ENCODE assay signal across 9 cellular contexts in genomic region chr2:157420771-157421323, GRCh38. TPM values are rescaled to one million over a fixed set of nuclear protein-coding genes. Genes with fewer than 3 reads are reported as not detected.
DNase-seq lines count a peak whose midpoint lies in the region; ATAC-seq lines count a peak whose summit lies in the region.
"Had no signal": no experiment of that assay in that cellular context is flagged by ENCODE, and none has a peak within 500 bp of the region (broad histone marks: within the 10 kb centered on the region; RNA-seq: fewer than 3 reads in every experiment).

No MANE protein-coding gene starts in this region.

- H3K36me3 Mint-ChIP-seq in activated CD8-positive, alpha-beta T cell treated with anti-CD3 and anti-CD28 coated beads, Interleukin-2, amount 10 ng/mL, durations not matched to agents 7 days and 5 days (ENCODE audit: low read depth): peaks cover 80% of the 10 kb centered on the region
- H3K36me3 Mint-ChIP-seq in natural killer cell treated with Interleukin-12 subunit alpha and Interleukin-12 subunit beta and Interleukin-15 and Interleukin-18, amount 100 ng/mL, for 72 hours: peaks cover 75% of the 10 kb centered on the region

- H3K4me1 Mint-ChIP-seq in activated CD8-positive, alpha-beta T cell treated with anti-CD3 and anti-CD28 coated beads, Interleukin-2, amount 10 ng/mL, durations not matched to agents 7 days and 5 days (ENCODE audit: low read depth): peaks cover 75% of the 10 kb centered on the region
- peaks cover 65 to 78% of the 10 kb centered on the region in 2 donors for H3K4me1 Mint-ChIP-seq in natural killer cell treated with Interleukin-12 subunit alpha and Interleukin-12 subunit beta and Interleukin-15 and Interleukin-18, amount 100 ng/mL, for 72 hours (ENCODE audit: low read depth in 2 of 2)

- peak overlapping the region; percentile 81 for H3K27ac Mint-ChIP-seq in activated CD8-positive, alpha-beta T cell treated with anti-CD3 and anti-CD28 coated beads, Interleukin-2, amount 10 ng/mL, durations not matched to agents 7 days and 5 days
- peak overlapping the region; percentile 99 for H3K27ac Mint-ChIP-seq in natural killer cell treated with Interleukin-12 subunit alpha and Interleukin-12 subunit beta and Interleukin-15 and Interleukin-18, amount 100 ng/mL, for 72 hours

- ATAC-seq in GM18867 (IDR thresholded peaks at IDR 0.05; ENCODE audit: unreplicated experiment) (peak; percentile 41), HG03103 (IDR thresholded peaks at IDR 0.05; ENCODE audit: low read depth, unreplicated experiment) (peak; percentile 55), GM19324 (IDR thresholded peaks at IDR 0.05; ENCODE audit: low FRiP score, unreplicated experiment) (no peak), GM21528 (IDR thresholded peaks at IDR 0.05; ENCODE audit: low FRiP score, unreplicated experiment) (no peak)
- ATAC-seq in activated CD8-positive, alpha-beta T cell treated with anti-CD3 and anti-CD28 coated beads, Interleukin-2, amount 10 ng/mL, durations not matched to agents 7 days and 5 days: peak; percentile 10
- ATAC-seq in natural killer cell treated with Interleukin-12 subunit alpha and Interleukin-12 subunit beta and Interleukin-15 and Interleukin-18, amount 100 ng/mL, for 72 hours: peak; percentile 80 to 83

- POLR2A ChIA-PET in activated CD8-positive, alpha-beta T cell treated with anti-CD3 and anti-CD28 coated beads, Interleukin-2, amount 10 ng/mL, durations not matched to agents 7 days and 5 days (lab: Charles Lee): interaction anchor here (0.7 to 7.0 kb wide), 9 partner anchors 10 to 93 kb away, joined by 3 to 144 read pairs (median 6); partner anchors contain the start of gene CYTIP

- CTCF ChIA-PET in activated CD8-positive, alpha-beta T cell treated with anti-CD3 and anti-CD28 coated beads, Interleukin-2, amount 10 ng/mL, durations not matched to agents 7 days and 5 days (lab: Charles Lee): interaction anchor here (0.6 to 5.8 kb wide), 11 partner anchors 12 to 118 kb away, joined by 3 to 65 read pairs (median 5); partner anchors contain the start of gene ERMN

- H3K9me3 Mint-ChIP-seq in activated CD8-positive, alpha-beta T cell treated with anti-CD3 and anti-CD28 coated beads, Interleukin-2, amount 10 ng/mL, durations not matched to agents 7 days and 5 days (ENCODE audit: insufficient read depth): no peaks in the 10 kb centered on the region
- H3K9me3 Mint-ChIP-seq in natural killer cell treated with Interleukin-12 subunit alpha and Interleukin-12 subunit beta and Interleukin-15 and Interleukin-18, amount 100 ng/mL, for 72 hours: no peaks in the 10 kb centered on the region

- no peaks in the 10 kb centered on the region for H3K27me3 Mint-ChIP-seq in activated CD8-positive, alpha-beta T cell treated with anti-CD3 and anti-CD28 coated beads, Interleukin-2, amount 10 ng/mL, durations not matched to agents 7 days and 5 days (ENCODE audit: low read depth)
- no peaks in the 10 kb centered on the region for H3K27me3 Mint-ChIP-seq in natural killer cell treated with Interleukin-12 subunit alpha and Interleukin-12 subunit beta and Interleukin-15 and Interleukin-18, amount 100 ng/mL, for 72 hours

- DNase-seq in activated CD8-positive, alpha-beta T cell treated with anti-CD3 and anti-CD28 coated beads, Interleukin-2, amount 10 ng/mL, durations not matched to agents 7 days and 5 days: no peak
- no peak for DNase-seq in natural killer cell treated with Interleukin-12 subunit alpha and Interleukin-12 subunit beta and Interleukin-15 and Interleukin-18, amount 100 ng/mL, for 72 hours (ENCODE audit: low spot score)
- DNase-seq in GM19238 (ENCODE audit: insufficient read length, low spot score) (no peak), hypothalamus (lab: John Stamatoyannopoulos, UW) (no peak)

- H3K4me3 Mint-ChIP-seq in activated CD8-positive, alpha-beta T cell treated with anti-CD3 and anti-CD28 coated beads, Interleukin-2, amount 10 ng/mL, durations not matched to agents 7 days and 5 days: peak overlapping the region; percentile 45
- peak overlapping the region; percentile 75 for H3K4me3 Mint-ChIP-seq in natural killer cell treated with Interleukin-12 subunit alpha and Interleukin-12 subunit beta and Interleukin-15 and Interleukin-18, amount 100 ng/mL, for 72 hours

RNA-seq across cellular contexts. Expression of gene CYTIP, which starts 23.0 kb away (rescaled TPM):
- 100 to 1,000 TPM; 222 to 227 TPM for total RNA-seq in activated CD8-positive, alpha-beta T cell treated with anti-CD3 and anti-CD28 coated beads, Interleukin-2, amount 10 ng/mL, durations not matched to agents 7 days and 5 days
- total RNA-seq in natural killer cell treated with Interleukin-12 subunit alpha and Interleukin-12 subunit beta and Interleukin-15 and Interleukin-18, amount 100 ng/mL, for 72 hours: 1,000 to 10,000 TPM in 1 of 2 donors, 100 to 1,000 TPM in 1; 755 to 1,319 TPM
- total RNA-seq: fibroblast of lung had no signal

Comparison
In these comparisons a context has a peak if more than half of its experiments do, and no peak if none do; other contexts are left out.
1. ATAC-seq: peak in GM18867 (single experiment), HG03103 (single experiment), activated CD8-positive, alpha-beta T cell treated with anti-CD3 and anti-CD28 coated beads, Interleukin-2, amount 10 ng/mL, durations not matched to agents 7 days and 5 days (single experiment) and natural killer cell treated with Interleukin-12 subunit alpha and Interleukin-12 subunit beta and Interleukin-15 and Interleukin-18, amount 100 ng/mL, for 72 hours (2 of 2); none in GM19324 (single experiment) and GM21528 (single experiment).